1 cellular context compared by ENCODE assay signal in the genomic region with DNA sequence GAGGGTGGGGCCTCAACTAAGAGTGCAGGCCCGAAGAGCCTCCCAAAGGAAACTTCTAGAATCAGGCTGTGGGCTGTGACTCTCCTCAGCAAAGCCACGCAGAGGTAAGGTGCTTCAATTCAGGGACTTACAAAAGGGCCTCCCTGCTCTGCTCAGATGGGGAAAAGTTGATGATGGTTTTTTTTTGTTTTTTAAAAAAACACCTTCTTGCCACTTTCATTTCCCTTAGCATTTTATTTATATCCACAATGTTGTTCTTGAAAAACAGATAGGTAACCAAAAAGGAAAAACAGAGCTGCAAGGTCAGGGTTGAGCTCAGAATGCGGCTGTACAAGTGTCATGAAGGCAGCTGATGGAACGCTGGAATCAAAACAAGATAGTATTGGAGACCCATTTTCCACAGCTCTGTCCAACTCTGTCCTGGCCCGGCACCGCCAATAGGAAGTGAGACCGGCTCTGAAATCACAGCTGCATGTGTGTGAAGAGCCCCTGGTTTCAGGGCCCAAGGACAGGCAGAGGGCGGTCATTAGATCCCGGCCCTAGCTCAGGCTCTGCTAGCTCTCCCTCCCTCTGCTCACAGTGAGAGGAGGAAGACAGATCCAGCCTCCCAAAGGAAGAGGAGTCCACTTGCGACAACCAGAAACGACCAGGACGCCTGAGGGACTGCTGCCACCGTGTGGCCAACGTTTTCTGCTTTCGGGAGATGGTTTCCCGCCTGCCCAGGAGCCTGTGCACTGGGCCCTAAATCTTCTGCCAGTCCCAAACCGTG.
TF ChIP-seq lines count a peak whose summit lies in the region.

No MANE protein-coding gene starts in this region.

TF ChIP-seq in GM23338, 12 proteins besides CTCF, POLR2A, EP300 and RAD21 (continued from another document):
- TF ChIP-seq, protein P1, sequence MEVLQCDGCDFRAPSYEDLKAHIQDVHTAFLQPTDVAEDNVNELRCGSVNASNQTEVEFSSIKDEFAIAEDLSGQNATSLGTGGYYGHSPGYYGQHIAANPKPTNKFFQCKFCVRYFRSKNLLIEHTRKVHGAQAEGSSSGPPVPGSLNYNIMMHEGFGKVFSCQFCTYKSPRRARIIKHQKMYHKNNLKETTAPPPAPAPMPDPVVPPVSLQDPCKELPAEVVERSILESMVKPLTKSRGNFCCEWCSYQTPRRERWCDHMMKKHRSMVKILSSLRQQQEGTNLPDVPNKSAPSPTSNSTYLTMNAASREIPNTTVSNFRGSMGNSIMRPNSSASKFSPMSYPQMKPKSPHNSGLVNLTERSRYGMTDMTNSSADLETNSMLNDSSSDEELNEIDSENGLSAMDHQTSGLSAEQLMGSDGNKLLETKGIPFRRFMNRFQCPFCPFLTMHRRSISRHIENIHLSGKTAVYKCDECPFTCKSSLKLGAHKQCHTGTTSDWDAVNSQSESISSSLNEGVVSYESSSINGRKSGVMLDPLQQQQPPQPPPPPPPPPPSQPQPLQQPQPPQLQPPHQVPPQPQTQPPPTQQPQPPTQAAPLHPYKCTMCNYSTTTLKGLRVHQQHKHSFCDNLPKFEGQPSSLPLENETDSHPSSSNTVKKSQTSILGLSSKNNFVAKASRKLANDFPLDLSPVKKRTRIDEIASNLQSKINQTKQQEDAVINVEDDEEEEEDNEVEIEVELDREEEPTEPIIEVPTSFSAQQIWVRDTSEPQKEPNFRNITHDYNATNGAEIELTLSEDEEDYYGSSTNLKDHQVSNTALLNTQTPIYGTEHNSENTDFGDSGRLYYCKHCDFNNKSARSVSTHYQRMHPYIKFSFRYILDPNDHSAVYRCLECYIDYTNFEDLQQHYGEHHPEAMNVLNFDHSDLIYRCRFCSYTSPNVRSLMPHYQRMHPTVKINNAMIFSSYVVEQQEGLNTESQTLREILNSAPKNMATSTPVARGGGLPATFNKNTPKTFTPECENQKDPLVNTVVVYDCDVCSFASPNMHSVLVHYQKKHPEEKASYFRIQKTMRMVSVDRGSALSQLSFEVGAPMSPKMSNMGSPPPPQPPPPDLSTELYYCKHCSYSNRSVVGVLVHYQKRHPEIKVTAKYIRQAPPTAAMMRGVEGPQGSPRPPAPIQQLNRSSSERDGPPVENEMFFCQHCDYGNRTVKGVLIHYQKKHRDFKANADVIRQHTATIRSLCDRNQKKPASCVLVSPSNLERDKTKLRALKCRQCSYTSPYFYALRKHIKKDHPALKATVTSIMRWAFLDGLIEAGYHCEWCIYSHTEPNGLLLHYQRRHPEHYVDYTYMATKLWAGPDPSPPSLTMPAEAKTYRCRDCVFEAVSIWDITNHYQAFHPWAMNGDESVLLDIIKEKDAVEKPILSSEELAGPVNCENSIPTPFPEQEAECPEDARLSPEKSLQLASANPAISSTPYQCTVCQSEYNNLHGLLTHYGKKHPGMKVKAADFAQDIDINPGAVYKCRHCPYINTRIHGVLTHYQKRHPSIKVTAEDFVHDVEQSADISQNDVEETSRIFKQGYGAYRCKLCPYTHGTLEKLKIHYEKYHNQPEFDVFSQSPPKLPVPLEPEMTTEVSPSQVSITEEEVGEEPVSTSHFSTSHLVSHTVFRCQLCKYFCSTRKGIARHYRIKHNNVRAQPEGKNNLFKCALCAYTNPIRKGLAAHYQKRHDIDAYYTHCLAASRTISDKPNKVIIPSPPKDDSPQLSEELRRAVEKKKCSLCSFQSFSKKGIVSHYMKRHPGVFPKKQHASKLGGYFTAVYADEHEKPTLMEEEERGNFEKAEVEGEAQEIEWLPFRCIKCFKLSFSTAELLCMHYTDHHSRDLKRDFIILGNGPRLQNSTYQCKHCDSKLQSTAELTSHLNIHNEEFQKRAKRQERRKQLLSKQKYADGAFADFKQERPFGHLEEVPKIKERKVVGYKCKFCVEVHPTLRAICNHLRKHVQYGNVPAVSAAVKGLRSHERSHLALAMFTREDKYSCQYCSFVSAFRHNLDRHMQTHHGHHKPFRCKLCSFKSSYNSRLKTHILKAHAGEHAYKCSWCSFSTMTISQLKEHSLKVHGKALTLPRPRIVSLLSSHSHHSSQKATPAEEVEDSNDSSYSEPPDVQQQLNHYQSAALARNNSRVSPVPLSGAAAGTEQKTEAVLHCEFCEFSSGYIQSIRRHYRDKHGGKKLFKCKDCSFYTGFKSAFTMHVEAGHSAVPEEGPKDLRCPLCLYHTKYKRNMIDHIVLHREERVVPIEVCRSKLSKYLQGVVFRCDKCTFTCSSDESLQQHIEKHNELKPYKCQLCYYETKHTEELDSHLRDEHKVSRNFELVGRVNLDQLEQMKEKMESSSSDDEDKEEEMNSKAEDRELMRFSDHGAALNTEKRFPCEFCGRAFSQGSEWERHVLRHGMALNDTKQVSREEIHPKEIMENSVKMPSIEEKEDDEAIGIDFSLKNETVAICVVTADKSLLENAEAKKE (CRISPR knock-in tag; IDR thresholded peaks at IDR 0.05), result no peak
- TF ChIP-seq NANOG (IDR thresholded peaks at IDR 0.05; ENCODE audit: borderline replicate concordance) (no peak), ZNF114 (CRISPR knock-in tag; IDR thresholded peaks at IDR 0.05) (no peak)
- TF ChIP-seq, protein P2, sequence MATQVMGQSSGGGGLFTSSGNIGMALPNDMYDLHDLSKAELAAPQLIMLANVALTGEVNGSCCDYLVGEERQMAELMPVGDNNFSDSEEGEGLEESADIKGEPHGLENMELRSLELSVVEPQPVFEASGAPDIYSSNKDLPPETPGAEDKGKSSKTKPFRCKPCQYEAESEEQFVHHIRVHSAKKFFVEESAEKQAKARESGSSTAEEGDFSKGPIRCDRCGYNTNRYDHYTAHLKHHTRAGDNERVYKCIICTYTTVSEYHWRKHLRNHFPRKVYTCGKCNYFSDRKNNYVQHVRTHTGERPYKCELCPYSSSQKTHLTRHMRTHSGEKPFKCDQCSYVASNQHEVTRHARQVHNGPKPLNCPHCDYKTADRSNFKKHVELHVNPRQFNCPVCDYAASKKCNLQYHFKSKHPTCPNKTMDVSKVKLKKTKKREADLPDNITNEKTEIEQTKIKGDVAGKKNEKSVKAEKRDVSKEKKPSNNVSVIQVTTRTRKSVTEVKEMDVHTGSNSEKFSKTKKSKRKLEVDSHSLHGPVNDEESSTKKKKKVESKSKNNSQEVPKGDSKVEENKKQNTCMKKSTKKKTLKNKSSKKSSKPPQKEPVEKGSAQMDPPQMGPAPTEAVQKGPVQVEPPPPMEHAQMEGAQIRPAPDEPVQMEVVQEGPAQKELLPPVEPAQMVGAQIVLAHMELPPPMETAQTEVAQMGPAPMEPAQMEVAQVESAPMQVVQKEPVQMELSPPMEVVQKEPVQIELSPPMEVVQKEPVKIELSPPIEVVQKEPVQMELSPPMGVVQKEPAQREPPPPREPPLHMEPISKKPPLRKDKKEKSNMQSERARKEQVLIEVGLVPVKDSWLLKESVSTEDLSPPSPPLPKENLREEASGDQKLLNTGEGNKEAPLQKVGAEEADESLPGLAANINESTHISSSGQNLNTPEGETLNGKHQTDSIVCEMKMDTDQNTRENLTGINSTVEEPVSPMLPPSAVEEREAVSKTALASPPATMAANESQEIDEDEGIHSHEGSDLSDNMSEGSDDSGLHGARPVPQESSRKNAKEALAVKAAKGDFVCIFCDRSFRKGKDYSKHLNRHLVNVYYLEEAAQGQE (IDR thresholded peaks at IDR 0.05; ENCODE audit: unreplicated experiment), result no peak
